Comparison of ENCODE assay signal across 8 cellular contexts in genomic region chr19:19034204-19034624, GRCh38. TPM values are rescaled to one million over a fixed set of nuclear protein-coding genes. Genes with fewer than 3 reads are reported as not detected.
DNase-seq lines count a peak whose midpoint lies in the region; ATAC-seq and TF ChIP-seq lines count a peak whose summit lies in the region.

No MANE protein-coding gene starts in this region.

- H3K27me3 Mint-ChIP-seq in activated naive CD8-positive, alpha-beta T cell treated with anti-CD3 and anti-CD28 coated beads for 36 hours, result no peaks in the 10 kb centered on the region

- H3K27ac ChIP-seq in right atrium auricular region, result peak overlapping the region; percentile 97 to 98

- H3K4me3 ChIP-seq in NB4 (ENCODE audit: low read depth, low read length), result peak overlapping the region; percentile 87
- peak overlapping the region; percentile 79 to 94 for H3K4me3 ChIP-seq in right atrium auricular region

- peak overlapping the region; percentile 88 for H3K4me3 Mint-ChIP-seq in activated naive CD8-positive, alpha-beta T cell treated with anti-CD3 and anti-CD28 coated beads for 36 hours

- peaks cover 0 to 31% of the 10 kb centered on the region in 2 donors for H3K4me1 ChIP-seq in right atrium auricular region

- no peaks in the 10 kb centered on the region for H3K9me3 ChIP-seq in right atrium auricular region

- H3K9me3 Mint-ChIP-seq in activated naive CD8-positive, alpha-beta T cell treated with anti-CD3 and anti-CD28 coated beads for 36 hours, result no peaks in the 10 kb centered on the region

- TF ChIP-seq POLR2A in NB4 (IDR thresholded peaks at IDR 0.05; ENCODE audit: extremely low read depth, insufficient read length) (no peak), GM18505 (IDR thresholded peaks at IDR 0.05; ENCODE audit: borderline replicate concordance, extremely low read depth, insufficient read depth, insufficient read length) (no peak)

- DNase-seq in CD1c-positive myeloid dendritic cell (ENCODE audit: extremely low spot score), result peak; percentile 89
- DNase-seq in NB4 (ENCODE audit: low read depth), result peak; percentile 93
- peak; percentile 90 for DNase-seq in SKM-1 (lab: John Stamatoyannopoulos, UW; ENCODE audit: unreplicated experiment)
- DNase-seq in activated naive CD8-positive, alpha-beta T cell treated with anti-CD3 and anti-CD28 coated beads for 36 hours, result peak; percentile 82
- no peak for DNase-seq in right atrium auricular region (ENCODE audit: low spot score)
- DNase-seq in renal cortical epithelial cell (ENCODE audit: low read depth), result peak; percentile 54

- peaks cover 48% of the 10 kb centered on the region for H3K36me3 Mint-ChIP-seq in activated naive CD8-positive, alpha-beta T cell treated with anti-CD3 and anti-CD28 coated beads for 36 hours

- TF ChIP-seq CTCF in NB4 (IDR thresholded peaks at IDR 0.05; ENCODE audit: low read depth, low read length) (no peak), right atrium auricular region (IDR thresholded peaks at IDR 0.05) (no peak)

- H3K27me3 ChIP-seq in right atrium auricular region, result no peaks in the 10 kb centered on the region

- H3K27ac Mint-ChIP-seq in activated naive CD8-positive, alpha-beta T cell treated with anti-CD3 and anti-CD28 coated beads for 36 hours, result peak overlapping the region; percentile 93

- ATAC-seq in GM21367 (IDR thresholded peaks at IDR 0.05; ENCODE audit: unreplicated experiment) (peak; percentile 42), GM18505 (IDR thresholded peaks at IDR 0.05; ENCODE audit: unreplicated experiment) (no peak)

- H3K36me3 ChIP-seq in right atrium auricular region, result peaks cover 17% of the 10 kb centered on the region

- H3K4me1 Mint-ChIP-seq in activated naive CD8-positive, alpha-beta T cell treated with anti-CD3 and anti-CD28 coated beads for 36 hours, result peaks cover 38% of the 10 kb centered on the region

RNA-seq across cellular contexts. Expression of gene ARMC6, which starts 0.8 kb away (rescaled TPM):
- 10 to 100 TPM; 51.3 to 54.0 TPM for total RNA-seq in activated naive CD8-positive, alpha-beta T cell treated with anti-CD3 and anti-CD28 coated beads for 36 hours
- total RNA-seq in right atrium auricular region (10 to 100 TPM; 13.7 to 14.4 TPM), renal cortical epithelial cell (41.5 and 62.3 TPM in 2 replicates)

RNA-seq across cellular contexts. Expression of gene SUGP2, which starts 0.9 kb away (rescaled TPM):
- total RNA-seq in activated naive CD8-positive, alpha-beta T cell treated with anti-CD3 and anti-CD28 coated beads for 36 hours, result 10 to 100 TPM; 74.2 to 81.8 TPM
- total RNA-seq in right atrium auricular region (10 to 100 TPM; 25.4 to 36.1 TPM), renal cortical epithelial cell (20.3 and 59.9 TPM in 2 replicates)

RNA-seq across cellular contexts. Expression of gene SLC25A42, which starts 29.6 kb away (rescaled TPM):
- total RNA-seq in activated naive CD8-positive, alpha-beta T cell treated with anti-CD3 and anti-CD28 coated beads for 36 hours, result 10 to 100 TPM in 1 of 2 experiments, 1 to 10 TPM in 1; 8.0 to 10.3 TPM
- total RNA-seq in right atrium auricular region, result 10 to 100 TPM; 10.3 to 14.4 TPM
- total RNA-seq in renal cortical epithelial cell, result 1.2 and 4.5 TPM in 2 replicates
